ENCODE assay signal across 1 cellular context in the genomic region with DNA sequence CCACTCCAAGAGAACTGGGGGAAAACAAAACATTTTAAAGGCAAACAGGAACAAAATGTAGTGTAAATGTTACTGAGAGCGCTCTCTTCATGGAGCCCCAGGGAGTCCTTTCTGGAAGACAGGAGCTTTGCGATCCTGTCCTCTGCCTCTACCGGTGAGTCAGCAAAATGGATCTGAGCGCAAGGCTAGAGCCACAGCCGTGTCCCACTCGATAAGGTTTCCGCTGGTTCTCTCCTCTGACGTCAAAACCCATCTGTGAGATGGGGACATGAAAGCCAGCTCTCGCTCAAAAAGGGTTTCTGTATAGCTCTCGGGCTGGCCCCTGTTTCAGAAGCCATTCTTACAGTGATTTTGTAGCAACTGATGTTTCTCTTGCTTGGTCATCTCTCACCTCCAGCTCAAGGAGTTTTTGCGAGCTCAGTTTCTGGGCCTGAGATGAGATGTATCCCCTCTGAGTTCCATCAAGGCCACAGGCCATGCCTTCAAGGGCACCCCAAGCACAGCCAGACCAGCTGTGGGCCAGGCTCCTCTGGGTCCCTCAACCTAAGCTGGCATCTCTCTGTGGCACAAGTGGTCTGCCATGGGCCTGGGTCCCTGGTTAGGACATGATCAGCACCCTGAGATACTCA.
TF ChIP-seq lines count a peak whose summit lies in the region.

No MANE protein-coding gene starts in this region.

TF ChIP-seq in HepG2, 621 proteins besides CTCF, POLR2A, EP300 and RAD21 (continued from another document):
- TF ChIP-seq, protein P1, sequence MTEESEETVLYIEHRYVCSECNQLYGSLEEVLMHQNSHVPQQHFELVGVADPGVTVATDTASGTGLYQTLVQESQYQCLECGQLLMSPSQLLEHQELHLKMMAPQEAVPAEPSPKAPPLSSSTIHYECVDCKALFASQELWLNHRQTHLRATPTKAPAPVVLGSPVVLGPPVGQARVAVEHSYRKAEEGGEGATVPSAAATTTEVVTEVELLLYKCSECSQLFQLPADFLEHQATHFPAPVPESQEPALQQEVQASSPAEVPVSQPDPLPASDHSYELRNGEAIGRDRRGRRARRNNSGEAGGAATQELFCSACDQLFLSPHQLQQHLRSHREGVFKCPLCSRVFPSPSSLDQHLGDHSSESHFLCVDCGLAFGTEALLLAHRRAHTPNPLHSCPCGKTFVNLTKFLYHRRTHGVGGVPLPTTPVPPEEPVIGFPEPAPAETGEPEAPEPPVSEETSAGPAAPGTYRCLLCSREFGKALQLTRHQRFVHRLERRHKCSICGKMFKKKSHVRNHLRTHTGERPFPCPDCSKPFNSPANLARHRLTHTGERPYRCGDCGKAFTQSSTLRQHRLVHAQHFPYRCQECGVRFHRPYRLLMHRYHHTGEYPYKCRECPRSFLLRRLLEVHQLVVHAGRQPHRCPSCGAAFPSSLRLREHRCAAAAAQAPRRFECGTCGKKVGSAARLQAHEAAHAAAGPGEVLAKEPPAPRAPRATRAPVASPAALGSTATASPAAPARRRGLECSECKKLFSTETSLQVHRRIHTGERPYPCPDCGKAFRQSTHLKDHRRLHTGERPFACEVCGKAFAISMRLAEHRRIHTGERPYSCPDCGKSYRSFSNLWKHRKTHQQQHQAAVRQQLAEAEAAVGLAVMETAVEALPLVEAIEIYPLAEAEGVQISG (CRISPR knock-in tag; IDR thresholded peaks at IDR 0.05), result no peak
- TF ChIP-seq, protein P2, sequence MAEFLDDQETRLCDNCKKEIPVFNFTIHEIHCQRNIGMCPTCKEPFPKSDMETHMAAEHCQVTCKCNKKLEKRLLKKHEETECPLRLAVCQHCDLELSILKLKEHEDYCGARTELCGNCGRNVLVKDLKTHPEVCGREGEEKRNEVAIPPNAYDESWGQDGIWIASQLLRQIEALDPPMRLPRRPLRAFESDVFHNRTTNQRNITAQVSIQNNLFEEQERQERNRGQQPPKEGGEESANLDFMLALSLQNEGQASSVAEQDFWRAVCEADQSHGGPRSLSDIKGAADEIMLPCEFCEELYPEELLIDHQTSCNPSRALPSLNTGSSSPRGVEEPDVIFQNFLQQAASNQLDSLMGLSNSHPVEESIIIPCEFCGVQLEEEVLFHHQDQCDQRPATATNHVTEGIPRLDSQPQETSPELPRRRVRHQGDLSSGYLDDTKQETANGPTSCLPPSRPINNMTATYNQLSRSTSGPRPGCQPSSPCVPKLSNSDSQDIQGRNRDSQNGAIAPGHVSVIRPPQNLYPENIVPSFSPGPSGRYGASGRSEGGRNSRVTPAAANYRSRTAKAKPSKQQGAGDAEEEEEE (CRISPR knock-in tag; IDR thresholded peaks at IDR 0.05; ENCODE audit: borderline replicate concordance), result no peak
- TF ChIP-seq RCOR2 (CRISPR knock-in tag; IDR thresholded peaks at IDR 0.05) (no peak), FOXA1 (IDR thresholded peaks at IDR 0.05) (no peak), FOXA1 (CRISPR knock-in tag; IDR thresholded peaks at IDR 0.05) (no peak), ZNF446 (CRISPR knock-in tag; IDR thresholded peaks at IDR 0.05) (no peak), ZNF263 (CRISPR knock-in tag; IDR thresholded peaks at IDR 0.05) (no peak), THYN1 (CRISPR knock-in tag; IDR thresholded peaks at IDR 0.05; ENCODE audit: borderline replicate concordance, low read depth) (no peak), ZNF33A (CRISPR knock-in tag; IDR thresholded peaks at IDR 0.05; ENCODE audit: borderline replicate concordance) (no peak), ZNF10 (CRISPR knock-in tag; IDR thresholded peaks at IDR 0.05; ENCODE audit: borderline replicate concordance, low read depth) (no peak)
- TF ChIP-seq, protein P3, sequence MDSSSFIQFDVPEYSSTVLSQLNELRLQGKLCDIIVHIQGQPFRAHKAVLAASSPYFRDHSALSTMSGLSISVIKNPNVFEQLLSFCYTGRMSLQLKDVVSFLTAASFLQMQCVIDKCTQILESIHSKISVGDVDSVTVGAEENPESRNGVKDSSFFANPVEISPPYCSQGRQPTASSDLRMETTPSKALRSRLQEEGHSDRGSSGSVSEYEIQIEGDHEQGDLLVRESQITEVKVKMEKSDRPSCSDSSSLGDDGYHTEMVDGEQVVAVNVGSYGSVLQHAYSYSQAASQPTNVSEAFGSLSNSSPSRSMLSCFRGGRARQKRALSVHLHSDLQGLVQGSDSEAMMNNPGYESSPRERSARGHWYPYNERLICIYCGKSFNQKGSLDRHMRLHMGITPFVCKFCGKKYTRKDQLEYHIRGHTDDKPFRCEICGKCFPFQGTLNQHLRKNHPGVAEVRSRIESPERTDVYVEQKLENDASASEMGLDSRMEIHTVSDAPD (CRISPR knock-in tag; IDR thresholded peaks at IDR 0.05), result no peak
TF ChIP-seq in HepG2: peak in this region for 0.
